2 cellular contexts compared by ENCODE assay signal in genomic region chr14:92920001-92920400, GRCh38.
TF ChIP-seq lines count a peak whose summit lies in the region.

No MANE protein-coding gene starts in this region.

TF ChIP-seq in HepG2, 621 proteins besides CTCF, POLR2A, EP300 and RAD21:
- TF ChIP-seq CCAR2 (optimal IDR thresholded peaks at IDR 0.05; ENCODE audit: low read depth, low read length) (no peak), ZBTB40 (IDR thresholded peaks at IDR 0.05) (0 out of 2 replicates have a peak, but pooled peaks have one; percentile 17), ZBTB40 (CRISPR knock-in tag; IDR thresholded peaks at IDR 0.05) (peak; percentile 96; the same call in 1 of the 2 replicates)

TF ChIP-seq in GM12878, 131 proteins besides CTCF, POLR2A, EP300 and RAD21:
- TF ChIP-seq HDGF (IDR thresholded peaks at IDR 0.05), result no peak
- TF ChIP-seq ZBTB40 (IDR thresholded peaks at IDR 0.05; ENCODE audit: borderline replicate concordance), result peak; percentile 68; the same call in 1 of the 2 replicates
